In the genomic region with DNA sequence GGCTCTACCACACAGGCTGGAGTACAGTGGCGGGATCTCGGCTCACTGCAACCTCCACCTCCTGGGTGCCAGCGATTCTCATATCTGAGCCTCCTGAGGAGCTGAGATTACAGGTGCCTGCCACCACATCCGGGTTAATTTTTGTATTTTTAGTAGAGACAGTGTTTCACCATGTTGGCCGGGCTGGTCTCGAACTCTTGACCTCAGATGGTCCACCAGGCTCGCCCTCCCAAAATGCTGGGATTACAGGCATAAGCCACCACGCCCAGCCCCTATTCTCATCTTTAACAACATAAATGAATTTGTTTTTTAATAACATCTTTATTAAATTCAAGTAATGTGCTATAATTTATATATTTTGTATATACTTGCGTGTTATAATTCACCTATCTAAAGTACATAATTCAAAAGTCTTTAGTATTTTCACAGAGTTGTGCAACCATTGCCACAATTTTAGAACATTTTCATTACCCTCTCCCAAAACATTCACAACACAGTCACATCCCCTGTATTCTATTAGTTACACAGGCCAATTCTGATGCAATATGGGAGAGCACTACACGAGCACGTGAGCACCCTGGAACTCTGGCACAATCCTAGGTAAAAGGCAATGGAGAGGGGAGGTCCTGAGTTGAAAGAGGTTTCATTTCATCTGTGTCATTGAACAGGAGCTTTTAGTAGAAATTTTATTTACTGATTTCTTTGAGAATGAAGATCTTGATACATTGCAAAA, we compare ENCODE assay signal across 1 cellular context.
TF ChIP-seq lines count a peak whose summit lies in the region.

No MANE protein-coding gene starts in this region.

TF ChIP-seq in WTC11, 78 proteins besides CTCF, POLR2A, EP300 and RAD21 (continued from another document):
- TF ChIP-seq, protein P1, sequence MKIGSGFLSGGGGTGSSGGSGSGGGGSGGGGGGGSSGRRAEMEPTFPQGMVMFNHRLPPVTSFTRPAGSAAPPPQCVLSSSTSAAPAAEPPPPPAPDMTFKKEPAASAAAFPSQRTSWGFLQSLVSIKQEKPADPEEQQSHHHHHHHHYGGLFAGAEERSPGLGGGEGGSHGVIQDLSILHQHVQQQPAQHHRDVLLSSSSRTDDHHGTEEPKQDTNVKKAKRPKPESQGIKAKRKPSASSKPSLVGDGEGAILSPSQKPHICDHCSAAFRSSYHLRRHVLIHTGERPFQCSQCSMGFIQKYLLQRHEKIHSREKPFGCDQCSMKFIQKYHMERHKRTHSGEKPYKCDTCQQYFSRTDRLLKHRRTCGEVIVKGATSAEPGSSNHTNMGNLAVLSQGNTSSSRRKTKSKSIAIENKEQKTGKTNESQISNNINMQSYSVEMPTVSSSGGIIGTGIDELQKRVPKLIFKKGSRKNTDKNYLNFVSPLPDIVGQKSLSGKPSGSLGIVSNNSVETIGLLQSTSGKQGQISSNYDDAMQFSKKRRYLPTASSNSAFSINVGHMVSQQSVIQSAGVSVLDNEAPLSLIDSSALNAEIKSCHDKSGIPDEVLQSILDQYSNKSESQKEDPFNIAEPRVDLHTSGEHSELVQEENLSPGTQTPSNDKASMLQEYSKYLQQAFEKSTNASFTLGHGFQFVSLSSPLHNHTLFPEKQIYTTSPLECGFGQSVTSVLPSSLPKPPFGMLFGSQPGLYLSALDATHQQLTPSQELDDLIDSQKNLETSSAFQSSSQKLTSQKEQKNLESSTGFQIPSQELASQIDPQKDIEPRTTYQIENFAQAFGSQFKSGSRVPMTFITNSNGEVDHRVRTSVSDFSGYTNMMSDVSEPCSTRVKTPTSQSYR (CRISPR knock-in tag; IDR thresholded peaks at IDR 0.05) = no peak
TF ChIP-seq in WTC11: peak in this region for 1.
